ENCODE assay signal across 17 cellular contexts in the genomic region with DNA sequence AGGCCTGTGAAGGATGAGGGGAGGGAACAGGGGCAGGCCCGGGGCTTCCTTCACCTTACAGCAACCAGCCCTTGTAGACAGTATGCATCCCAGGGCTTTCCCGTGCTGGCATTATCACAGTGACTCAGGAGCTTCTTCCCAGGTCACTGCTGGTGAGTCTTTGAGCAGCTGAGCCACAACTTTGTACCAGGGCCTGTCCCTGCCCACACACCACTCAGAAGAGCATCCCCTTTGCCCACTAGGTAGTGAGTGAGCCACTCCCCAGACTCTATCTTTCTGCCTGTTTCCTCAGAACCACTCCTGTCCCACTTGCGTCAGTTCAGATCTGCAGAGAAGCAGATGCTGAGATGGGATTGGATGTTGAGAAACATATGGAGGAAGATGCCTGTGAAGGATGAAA.
DNase-seq lines count a peak whose midpoint lies in the region; ATAC-seq and TF ChIP-seq lines count a peak whose summit lies in the region.
"Had no signal": no experiment of that assay in that cellular context is flagged by ENCODE, and none has a peak within 500 bp of the region (broad histone marks: within the 10 kb centered on the region; RNA-seq: fewer than 3 reads in every experiment).

No MANE protein-coding gene starts in this region.

- H3K4me1 Mint-ChIP-seq in activated naive CD4-positive, alpha-beta T cell treated with anti-CD3 and anti-CD28 coated beads, Interleukin-2, amount 50 U/mL, for 24 hours: peaks cover 69% of the 10 kb centered on the region
- H3K4me1 Mint-ChIP-seq in T-helper 17 cell (peaks cover 33% of the 10 kb centered on the region), immature natural killer cell (peaks cover 84 to 85% of the 10 kb centered on the region in 2 donors), glutamatergic neuron (ENCODE audit: low read depth, unreplicated experiment) (no peaks in the 10 kb centered on the region)

- no peak for ATAC-seq in T-helper 17 cell
- ATAC-seq in HG03520 (IDR thresholded peaks at IDR 0.05; ENCODE audit: unreplicated experiment): no peak

- no peaks in the 10 kb centered on the region for H3K27me3 Mint-ChIP-seq in activated naive CD4-positive, alpha-beta T cell treated with anti-CD3 and anti-CD28 coated beads, Interleukin-2, amount 50 U/mL, for 24 hours
- no peaks in the 10 kb centered on the region for H3K27me3 Mint-ChIP-seq in T-helper 17 cell
- H3K27me3 Mint-ChIP-seq in immature natural killer cell (ENCODE audit: low read depth in 3 of 3): peaks cover 0 to 8% (median 0%) of the 10 kb centered on the region in 3 donors
- peaks cover 1% of the 10 kb centered on the region for H3K27me3 Mint-ChIP-seq in glutamatergic neuron (ENCODE audit: unreplicated experiment)

- H3K4me3 Mint-ChIP-seq in activated naive CD4-positive, alpha-beta T cell treated with anti-CD3 and anti-CD28 coated beads, Interleukin-2, amount 50 U/mL, for 24 hours: peak overlapping the region; percentile 1
- H3K4me3 Mint-ChIP-seq in T-helper 17 cell: peak overlapping the region; percentile 59
- H3K4me3 Mint-ChIP-seq in immature natural killer cell: peak overlapping the region; percentile 53 to 83 (median 74)
- H3K4me3 Mint-ChIP-seq in glutamatergic neuron (ENCODE audit: unreplicated experiment): no peak overlapping the region
- H3K4me3 Mint-ChIP-seq: HFFc6 had no signal

- no peak for TF ChIP-seq CTCF in glutamatergic neuron (IDR thresholded peaks at IDR 0.05; ENCODE audit: partially characterized antibody, unreplicated experiment)

- peak overlapping the region; percentile 80 for H3K27ac Mint-ChIP-seq in activated naive CD4-positive, alpha-beta T cell treated with anti-CD3 and anti-CD28 coated beads, Interleukin-2, amount 50 U/mL, for 24 hours
- H3K27ac Mint-ChIP-seq in T-helper 17 cell: peak overlapping the region; percentile 87
- peak overlapping the region; percentile 93 to 97 (median 96) for H3K27ac Mint-ChIP-seq in immature natural killer cell
- H3K27ac Mint-ChIP-seq in glutamatergic neuron (ENCODE audit: unreplicated experiment): no peak overlapping the region
- H3K27ac Mint-ChIP-seq: HFFc6 had no signal

- no peaks in the 10 kb centered on the region for H3K9me3 Mint-ChIP-seq in activated naive CD4-positive, alpha-beta T cell treated with anti-CD3 and anti-CD28 coated beads, Interleukin-2, amount 50 U/mL, for 24 hours
- H3K9me3 Mint-ChIP-seq in immature natural killer cell: no peaks in the 10 kb centered on the region
- peaks cover 5% of the 10 kb centered on the region for H3K9me3 Mint-ChIP-seq in glutamatergic neuron (ENCODE audit: unreplicated experiment)

- H3K9me3 ChIP-seq in T-helper 17 cell (ENCODE audit: control insufficient read depth, low read length, poor library complexity, severe bottlenecking): no peaks in the 10 kb centered on the region
- H3K9me3 ChIP-seq: testis had no signal

- DNase-seq in activated naive CD4-positive, alpha-beta T cell treated with anti-CD3 and anti-CD28 coated beads, Interleukin-2, amount 50 U/mL, for 16 hours: no peak
- DNase-seq in T-helper 17 cell (no peak), immature natural killer cell (no peak), glutamatergic neuron (no peak), COR-L47 (lab: John Stamatoyannopoulos, UW) (no peak)
- DNase-seq: aorta; cerebellar nuclear complex; effector CD4-positive, alpha-beta T cell; esophagus squamous epithelium; HFFc6; left cardiac atrium; MV-4-11; NCI-H187 treated with DMSO at 0.1 percent for 48 hours; SJCRH30; testis had no signal

- H3K36me3 Mint-ChIP-seq in activated naive CD4-positive, alpha-beta T cell treated with anti-CD3 and anti-CD28 coated beads, Interleukin-2, amount 50 U/mL, for 24 hours: peaks cover 8% of the 10 kb centered on the region
- H3K36me3 Mint-ChIP-seq in T-helper 17 cell (ENCODE audit: low read depth): peaks cover 4% of the 10 kb centered on the region
- H3K36me3 Mint-ChIP-seq in immature natural killer cell: peaks cover 0 to 13% (median 6%) of the 10 kb centered on the region in 3 donors
- peaks cover 20% of the 10 kb centered on the region for H3K36me3 Mint-ChIP-seq in glutamatergic neuron (ENCODE audit: unreplicated experiment)
